In genomic region chr4:5640096-5640495, GRCh38 we compare ENCODE assay signal across 31 cellular contexts.
"Had no signal": no experiment of that assay in that cellular context is flagged by ENCODE, and none has a peak within 500 bp of the region (broad histone marks: within the 10 kb centered on the region; RNA-seq: fewer than 3 reads in every experiment).

No MANE protein-coding gene starts in this region.

- H3K27me3 Mint-ChIP-seq: activated CD4-positive, alpha-beta memory T cell treated with anti-CD3 and anti-CD28 coated beads for 36 hours; activated CD4-positive, alpha-beta T cell treated with anti-CD3 and anti-CD28 coated beads for 36 hours; activated CD4-positive, alpha-beta T cell treated with anti-CD3 and anti-CD28 coated beads, Interleukin-2, amount 10 ng/mL, durations not matched to agents 24 days and 14 days; activated CD8-positive, alpha-beta memory T cell treated with anti-CD3 and anti-CD28 coated beads, Interleukin-2, amount 10 ng/mL, durations not matched to agents 7 days and 5 days; activated naive CD4-positive, alpha-beta T cell treated with anti-CD3 and anti-CD28 coated beads, Interleukin-2, amount 50 U/mL, for 24 hours; activated naive CD8-positive, alpha-beta T cell treated with anti-CD3 and anti-CD28 coated beads, Interleukin-2, amount 10 ng/mL, durations not matched to agents 7 days and 5 days; central memory CD8-positive, alpha-beta T cell; dendritic cell treated with granulocyte-macrophage colony-stimulating factor and Interleukin-4, amounts not matched to agents 40 ng/mL and 50 ng/mL, for 4 days had no signal

- ATAC-seq: activated CD4-positive, alpha-beta T cell treated with anti-CD3 and anti-CD28 coated beads for 36 hours; activated CD8-positive, alpha-beta memory T cell treated with anti-CD3 and anti-CD28 coated beads, Interleukin-2, amount 10 ng/mL, durations not matched to agents 7 days and 5 days; activated CD8-positive, alpha-beta T cell treated with anti-CD3 and anti-CD28 coated beads, Interleukin-2, amount 10 ng/mL, durations not matched to agents 7 days and 5 days; esophagus mucosa had no signal

- H3K9me3 Mint-ChIP-seq: activated CD4-positive, alpha-beta memory T cell treated with anti-CD3 and anti-CD28 coated beads for 36 hours; activated naive CD4-positive, alpha-beta T cell treated with anti-CD3 and anti-CD28 coated beads for 36 hours; activated naive CD4-positive, alpha-beta T cell treated with anti-CD3 and anti-CD28 coated beads, Interleukin-2, amount 50 U/mL, for 24 hours; activated naive CD8-positive, alpha-beta T cell treated with anti-CD3 and anti-CD28 coated beads, Interleukin-2, amount 10 ng/mL, durations not matched to agents 7 days and 5 days; central memory CD8-positive, alpha-beta T cell; dendritic cell treated with granulocyte-macrophage colony-stimulating factor and Interleukin-4, amounts not matched to agents 40 ng/mL and 50 ng/mL, for 4 days; endodermal cell had no signal

- H3K27me3 ChIP-seq: brain microvascular endothelial cell, dorsolateral prefrontal cortex had no signal

- H3K36me3 Mint-ChIP-seq: activated CD4-positive, alpha-beta memory T cell treated with anti-CD3 and anti-CD28 coated beads for 36 hours; activated CD8-positive, alpha-beta memory T cell treated with anti-CD3 and anti-CD28 coated beads, Interleukin-2, amount 10 ng/mL, durations not matched to agents 7 days and 5 days; activated naive CD4-positive, alpha-beta T cell treated with anti-CD3 and anti-CD28 coated beads, Interleukin-2, amount 50 U/mL, for 24 hours; activated naive CD8-positive, alpha-beta T cell treated with anti-CD3 and anti-CD28 coated beads, Interleukin-2, amount 10 ng/mL, durations not matched to agents 7 days and 5 days had no signal

- H3K27ac ChIP-seq: coronary artery, dorsolateral prefrontal cortex had no signal

- H3K4me3 ChIP-seq: coronary artery, dorsolateral prefrontal cortex had no signal

- H3K27ac Mint-ChIP-seq: activated CD4-positive, alpha-beta memory T cell treated with anti-CD3 and anti-CD28 coated beads for 36 hours; activated CD4-positive, alpha-beta T cell treated with anti-CD3 and anti-CD28 coated beads for 36 hours; activated CD4-positive, alpha-beta T cell treated with anti-CD3 and anti-CD28 coated beads, Interleukin-2, amount 10 ng/mL, durations not matched to agents 24 days and 14 days; activated CD8-positive, alpha-beta memory T cell treated with anti-CD3 and anti-CD28 coated beads, Interleukin-2, amount 10 ng/mL, durations not matched to agents 7 days and 5 days; activated CD8-positive, alpha-beta T cell treated with anti-CD3 and anti-CD28 coated beads, Interleukin-2, amount 10 ng/mL, durations not matched to agents 7 days and 5 days; activated naive CD4-positive, alpha-beta T cell treated with anti-CD3 and anti-CD28 coated beads for 36 hours; activated naive CD4-positive, alpha-beta T cell treated with anti-CD3 and anti-CD28 coated beads, Interleukin-2, amount 50 U/mL, for 24 hours; activated naive CD8-positive, alpha-beta T cell treated with anti-CD3 and anti-CD28 coated beads, Interleukin-2, amount 10 ng/mL, durations not matched to agents 7 days and 5 days; activated T-helper 1 cell treated with anti-CD3 and anti-CD28 coated beads, Interleukin-12 subunit alpha, Interleukin-12 subunit beta, Interleukin-2, Interleukin-4 antibody, amounts not matched to agents 30 ng/mL and 10 ng/mL and 1 ng/mL, durations not matched to agents 14 hours and 24 hours and 36 hours; activated T-helper 2 cell treated with anti-CD3 and anti-CD28 coated beads, Interferon-gamma antibody, Interleukin-2, Interleukin-4, amounts not matched to agents 10 μg/mL and 5 μg/mL and 100 μg/mL, durations not matched to agents 14 hours and 24 hours and 36 hours; dendritic cell treated with granulocyte-macrophage colony-stimulating factor and Interleukin-4, amounts not matched to agents 40 ng/mL and 50 ng/mL, for 4 days; endodermal cell had no signal

- FAIRE-seq: astrocyte, bronchial epithelial cell, frontal cortex had no signal

- DNase-seq: activated CD4-positive, alpha-beta memory T cell treated with anti-CD3 and anti-CD28 coated beads for 36 hours; activated CD4-positive, alpha-beta T cell treated with anti-CD3 and anti-CD28 coated beads for 36 hours; activated CD4-positive, alpha-beta T cell treated with anti-CD3 and anti-CD28 coated beads, Interleukin-2, amount 10 ng/mL, durations not matched to agents 24 days and 14 days; activated CD4-positive, CD25-positive, alpha-beta regulatory T cell; activated CD4-positive, CD25-positive, alpha-beta regulatory T cell treated with anti-CD3 and anti-CD28 coated beads, Interleukin-2, amount 50 U/mL, for 72 hours; activated CD8-positive, alpha-beta memory T cell treated with anti-CD3 and anti-CD28 coated beads, Interleukin-2, amount 10 ng/mL, durations not matched to agents 7 days and 5 days; activated CD8-positive, alpha-beta memory T cell treated with anti-CD3 and anti-CD28 coated beads, Interleukin-2, amount 50 U/mL, for 4 hours; activated CD8-positive, alpha-beta T cell treated with anti-CD3 and anti-CD28 coated beads, Interleukin-2, amount 10 ng/mL, durations not matched to agents 7 days and 5 days; activated effector memory CD4-positive, alpha-beta T cell treated with anti-CD3 and anti-CD28 coated beads, Interleukin-2, amount 50 U/mL, for 16 hours; activated naive CD4-positive, alpha-beta T cell treated with anti-CD3 and anti-CD28 coated beads for 36 hours; activated naive CD8-positive, alpha-beta T cell treated with anti-CD3 and anti-CD28 coated beads, Interleukin-2, amount 10 ng/mL, durations not matched to agents 7 days and 5 days; activated T-cell treated with anti-CD3 and anti-CD28 coated beads, Interleukin-2, amount 50 U/mL, for 1 hour; activated T-cell treated with anti-CD3 and anti-CD28 coated beads, Interleukin-2, amount 50 U/mL, for 48 hours; amniotic stem cell; anterior cingulate cortex; brain microvascular endothelial cell; dorsolateral prefrontal cortex; effector memory CD4-positive, alpha-beta T cell; endodermal cell; foreskin fibroblast; T-helper 2 cell had no signal

- H3K4me3 Mint-ChIP-seq: activated CD4-positive, alpha-beta memory T cell treated with anti-CD3 and anti-CD28 coated beads for 36 hours; activated CD4-positive, alpha-beta T cell treated with anti-CD3 and anti-CD28 coated beads for 36 hours; activated CD4-positive, alpha-beta T cell treated with anti-CD3 and anti-CD28 coated beads, Interleukin-2, amount 10 ng/mL, durations not matched to agents 24 days and 14 days; activated CD8-positive, alpha-beta memory T cell treated with anti-CD3 and anti-CD28 coated beads, Interleukin-2, amount 10 ng/mL, durations not matched to agents 7 days and 5 days; activated CD8-positive, alpha-beta T cell treated with anti-CD3 and anti-CD28 coated beads, Interleukin-2, amount 10 ng/mL, durations not matched to agents 7 days and 5 days; activated naive CD4-positive, alpha-beta T cell treated with anti-CD3 and anti-CD28 coated beads for 36 hours; activated naive CD4-positive, alpha-beta T cell treated with anti-CD3 and anti-CD28 coated beads, Interleukin-2, amount 50 U/mL, for 24 hours; activated naive CD8-positive, alpha-beta T cell treated with anti-CD3 and anti-CD28 coated beads, Interleukin-2, amount 10 ng/mL, durations not matched to agents 7 days and 5 days; activated T-helper 1 cell treated with anti-CD3 and anti-CD28 coated beads, Interleukin-12 subunit alpha, Interleukin-12 subunit beta, Interleukin-2, Interleukin-4 antibody, amounts not matched to agents 30 ng/mL and 10 ng/mL and 1 ng/mL, durations not matched to agents 14 hours and 24 hours and 36 hours; central memory CD8-positive, alpha-beta T cell; dendritic cell treated with granulocyte-macrophage colony-stimulating factor and Interleukin-4, amounts not matched to agents 40 ng/mL and 50 ng/mL, for 4 days; endodermal cell had no signal

- H3K4me1 Mint-ChIP-seq: activated CD4-positive, alpha-beta T cell treated with anti-CD3 and anti-CD28 coated beads for 36 hours; activated CD4-positive, alpha-beta T cell treated with anti-CD3 and anti-CD28 coated beads, Interleukin-2, amount 10 ng/mL, durations not matched to agents 24 days and 14 days; activated naive CD4-positive, alpha-beta T cell treated with anti-CD3 and anti-CD28 coated beads, Interleukin-2, amount 50 U/mL, for 24 hours; activated naive CD8-positive, alpha-beta T cell treated with anti-CD3 and anti-CD28 coated beads, Interleukin-2, amount 10 ng/mL, durations not matched to agents 7 days and 5 days; central memory CD8-positive, alpha-beta T cell; endodermal cell had no signal
